ENCODE assay signal across 8 cellular contexts in genomic region chr2:64643838-64644219, GRCh38. TPM values are rescaled to one million over a fixed set of nuclear protein-coding genes. Genes with fewer than 3 reads are reported as not detected.
DNase-seq lines count a peak whose midpoint lies in the region; ATAC-seq, FAIRE-seq and TF ChIP-seq lines count a peak whose summit lies in the region.

No MANE protein-coding gene starts in this region.

- no peaks in the 10 kb centered on the region for H4K20me1 ChIP-seq in keratinocyte (ENCODE audit: control insufficient read depth, extremely low read depth, insufficient read depth, low read length)

- peaks cover 4% of the 10 kb centered on the region for H3K36me3 Mint-ChIP-seq in activated CD4-positive, alpha-beta T cell treated with anti-CD3 and anti-CD28 coated beads, Interleukin-2, amount 10 ng/mL, durations not matched to agents 7 days and 5 days (ENCODE audit: low read depth)
- H3K36me3 Mint-ChIP-seq in activated CD8-positive, alpha-beta T cell treated with anti-CD3 and anti-CD28 coated beads for 36 hours (ENCODE audit: low read depth): peaks cover 10% of the 10 kb centered on the region

- H3K9me1 ChIP-seq in keratinocyte (ENCODE audit: control insufficient read depth, extremely low read depth, insufficient read depth, low read length): no peaks in the 10 kb centered on the region

- H3K9me3 ChIP-seq in keratinocyte (ENCODE audit: control insufficient read depth, low read depth, low read length) (no peaks in the 10 kb centered on the region), testis (no peaks in the 10 kb centered on the region)

- H3K4me3 ChIP-seq in keratinocyte (ENCODE audit: control insufficient read depth in 2 of 3, extremely low read depth in 1 of 3, insufficient read depth in 2 of 3, low read depth in 1 of 3, low read length in 3 of 3) (peak overlapping the region in 2 of 3 experiments; percentile 46 to 72), testis (no peak overlapping the region)

- POLR2A ChIA-PET in activated CD4-positive, alpha-beta T cell treated with anti-CD3 and anti-CD28 coated beads, Interleukin-2, amount 10 ng/mL, durations not matched to agents 7 days and 5 days (lab: Charles Lee): interaction anchor here (0.6 to 1.4 kb wide), 2 partner anchors 9 to 130 kb away, joined by 3 to 4 read pairs; no protein-coding TSS in a partner anchor
- POLR2A ChIA-PET in activated CD8-positive, alpha-beta T cell treated with anti-CD3 and anti-CD28 coated beads for 36 hours (lab: Charles Lee): interaction anchor here (1.1 to 3.5 kb wide), 9 partner anchors 10 to 229 kb away, joined by 3 to 48 read pairs (median 5); partner anchors contain the start of genes AFTPH and SERTAD2
- POLR2A ChIA-PET in GM10248 (lab: Yijun Ruan, JAX): interaction anchor here (0.7 to 2.9 kb wide), 8 partner anchors 10 to 221 kb away, joined by 3 to 29 read pairs (median 4); partner anchors contain the start of gene SERTAD2

- no peaks in the 10 kb centered on the region for H3K27me3 Mint-ChIP-seq in activated CD4-positive, alpha-beta T cell treated with anti-CD3 and anti-CD28 coated beads, Interleukin-2, amount 10 ng/mL, durations not matched to agents 7 days and 5 days
- H3K27me3 Mint-ChIP-seq in activated CD8-positive, alpha-beta T cell treated with anti-CD3 and anti-CD28 coated beads for 36 hours: no peaks in the 10 kb centered on the region

- CTCF ChIA-PET in activated CD4-positive, alpha-beta T cell treated with anti-CD3 and anti-CD28 coated beads, Interleukin-2, amount 10 ng/mL, durations not matched to agents 7 days and 5 days (lab: Charles Lee): interaction anchor here (1.7 to 5.4 kb wide), 3 partner anchors 11 to 188 kb away, joined by 7 to 45 read pairs (median 15); partner anchors contain the start of gene SERTAD2
- CTCF ChIA-PET in activated CD8-positive, alpha-beta T cell treated with anti-CD3 and anti-CD28 coated beads for 36 hours (lab: Charles Lee): interaction anchor here (1.1 to 6.8 kb wide), 12 partner anchors 11 to 224 kb away, joined by 3 to 83 read pairs (median 7); partner anchors contain the start of gene SERTAD2
- CTCF ChIA-PET in GM10248 (lab: Yijun Ruan, JAX): interaction anchor here (0.7 to 6.7 kb wide), 23 partner anchors 8 to 313 kb away, joined by 3 to 94 read pairs (median 4); partner anchors contain the start of gene SERTAD2

- H3K79me2 ChIP-seq in keratinocyte (ENCODE audit: control insufficient read depth, insufficient read depth, low read length): peaks cover 89% of the 10 kb centered on the region

- FAIRE-seq in keratinocyte (lab: Jason Lieb, UNC): no peak
- FAIRE-seq in urothelium cell line (lab: Jason Lieb, UNC): no peak

- no peaks in the 10 kb centered on the region for H3K27me3 ChIP-seq in keratinocyte (ENCODE audit: control insufficient read depth, extremely low read depth, insufficient read depth, low read length)
- H3K27me3 ChIP-seq in testis: no peaks in the 10 kb centered on the region

- H3K27ac Mint-ChIP-seq in activated CD4-positive, alpha-beta T cell treated with anti-CD3 and anti-CD28 coated beads, Interleukin-2, amount 10 ng/mL, durations not matched to agents 7 days and 5 days: peak overlapping the region; percentile 93
- peak overlapping the region; percentile 90 for H3K27ac Mint-ChIP-seq in activated CD8-positive, alpha-beta T cell treated with anti-CD3 and anti-CD28 coated beads for 36 hours

- no peak for TF ChIP-seq CTCF in activated CD8-positive, alpha-beta T cell treated with anti-CD3 and anti-CD28 coated beads for 36 hours (IDR thresholded peaks at IDR 0.05)
- TF ChIP-seq CTCF in keratinocyte (optimal IDR thresholded peaks at IDR 0.05 in 1 of 3, IDR thresholded peaks at IDR 0.05 in 1 of 3, conservative IDR thresholded peaks at IDR 0.05 in 1 of 3; ENCODE audit: extremely low read depth in 1 of 3, insufficient read depth in 2 of 3, low read length in 3 of 3): no peak
- no peak for TF ChIP-seq CTCF in testis (IDR thresholded peaks at IDR 0.05)
- no peak for TF ChIP-seq CTCF in GM10248 (IDR thresholded peaks at IDR 0.05; ENCODE audit: control extremely low read depth, extremely low read depth, low read depth, missing control alignments)

- dilution Hi-C loops in keratinocyte (cut with MboI; ENCODE audit: extremely low pct_ligation_motif_present, low sequenced_read_pairs): no loop called here

- H3K4me2 ChIP-seq in keratinocyte (ENCODE audit: control insufficient read depth, extremely low read depth, insufficient read depth, low read depth, low read length): peak overlapping the region; percentile 85

- H2AFZ ChIP-seq in keratinocyte (ENCODE audit: control insufficient read depth, low read length): no peak overlapping the region

- DNase-seq in activated CD4-positive, alpha-beta T cell treated with anti-CD3 and anti-CD28 coated beads, Interleukin-2, amount 10 ng/mL, durations not matched to agents 7 days and 5 days: no peak
- no peak for DNase-seq in activated CD4-positive, alpha-beta T cell treated with anti-CD3 and anti-CD28 coated beads, Interleukin-2, amount 50 U/mL, for 48 hours
- no peak for DNase-seq in activated CD8-positive, alpha-beta T cell treated with anti-CD3 and anti-CD28 coated beads for 36 hours
- DNase-seq in keratinocyte (ENCODE audit: low read depth, low spot score) (no peak), testis (no peak), urothelium cell line (ENCODE audit: low spot score) (no peak), SHP77 treated with DMSO at 0.1 percent for 48 hours (lab: John Stamatoyannopoulos, UW) (no peak), GM10248 (ENCODE audit: extremely low spot score) (no peak)

- peaks cover 73% of the 10 kb centered on the region for H3K4me1 Mint-ChIP-seq in activated CD4-positive, alpha-beta T cell treated with anti-CD3 and anti-CD28 coated beads, Interleukin-2, amount 10 ng/mL, durations not matched to agents 7 days and 5 days
- H3K4me1 Mint-ChIP-seq in activated CD8-positive, alpha-beta T cell treated with anti-CD3 and anti-CD28 coated beads for 36 hours (ENCODE audit: low read depth): peaks cover 89% of the 10 kb centered on the region

- peaks cover 92% of the 10 kb centered on the region for H3K4me1 ChIP-seq in keratinocyte (ENCODE audit: control insufficient read depth, extremely low read depth, insufficient read depth, low read length)
- H3K4me1 ChIP-seq in testis: peaks cover 70% of the 10 kb centered on the region

- H3K36me3 ChIP-seq in keratinocyte (ENCODE audit: control insufficient read depth in 2 of 2, extremely low read depth in 1 of 2, insufficient read depth in 2 of 2, low read length in 2 of 2): no peaks in the 10 kb centered on the region
- no peaks in the 10 kb centered on the region for H3K36me3 ChIP-seq in testis (ENCODE audit: low read depth, missing control alignments)

- peak overlapping the region; percentile 100 for H3K27ac ChIP-seq in keratinocyte (ENCODE audit: control insufficient read depth, insufficient read depth, low read length)
- H3K27ac ChIP-seq in testis: peak overlapping the region; percentile 89 to 95

- H3K4me3 Mint-ChIP-seq in activated CD4-positive, alpha-beta T cell treated with anti-CD3 and anti-CD28 coated beads, Interleukin-2, amount 10 ng/mL, durations not matched to agents 7 days and 5 days: peak overlapping the region; percentile 79
- peak overlapping the region; percentile 82 for H3K4me3 Mint-ChIP-seq in activated CD8-positive, alpha-beta T cell treated with anti-CD3 and anti-CD28 coated beads for 36 hours

- peak overlapping the region; percentile 88 for H3K9ac ChIP-seq in keratinocyte (ENCODE audit: control insufficient read depth, extremely low read depth, insufficient read depth, low read length)

- ATAC-seq in activated CD8-positive, alpha-beta T cell treated with anti-CD3 and anti-CD28 coated beads for 36 hours: peak; percentile 7

- intact Hi-C loops in activated CD8-positive, alpha-beta T cell treated with anti-CD3 and anti-CD28 coated beads for 36 hours (cut with micrococcal nuclease): loop anchor here (5.0 to 10.0 kb wide), 3 partner anchors 37 to 123 kb away; partner anchors contain the start of gene AFTPH
- intact Hi-C loops in testis (cut with DNase I; ENCODE audit: low total_unique reads): no loop called here

- 47 to 56% methylated on average over 5 of the region's 5 CpGs for WGBS in testis, 2 donors

- no peaks in the 10 kb centered on the region for H3K9me3 Mint-ChIP-seq in activated CD4-positive, alpha-beta T cell treated with anti-CD3 and anti-CD28 coated beads, Interleukin-2, amount 10 ng/mL, durations not matched to agents 7 days and 5 days
- H3K9me3 Mint-ChIP-seq in activated CD8-positive, alpha-beta T cell treated with anti-CD3 and anti-CD28 coated beads for 36 hours: no peaks in the 10 kb centered on the region

- TF ChIP-seq POLR2A in testis (IDR thresholded peaks at IDR 0.05): no peak

RNA-seq across cellular contexts. Expression of gene SERTAD2, which starts 9.9 kb away (rescaled TPM):
- total RNA-seq in activated CD4-positive, alpha-beta T cell treated with anti-CD3 and anti-CD28 coated beads, Interleukin-2, amount 10 ng/mL, durations not matched to agents 7 days and 5 days: 10 to 100 TPM; 16.9 to 18.7 TPM
- total RNA-seq in activated CD8-positive, alpha-beta T cell treated with anti-CD3 and anti-CD28 coated beads for 36 hours: 10 to 100 TPM; 31.2 to 33.9 TPM
- polyA plus RNA-seq in keratinocyte (11.2 to 13.4 TPM (median 13.1 TPM) in 3 replicates), testis (ENCODE audit: insufficient read depth, low read depth, low replicate concordance) (24.8 TPM)
- polyA plus RNA-seq in keratinocyte (2011; ENCODE audit: low read depth): 13.1 TPM
- 10.2 and 14.2 TPM in 2 replicates for polyA plus RNA-seq in keratinocyte (2011; cell fraction: cytosol; rRNA removed)
- 20.6 and 23.7 TPM in 2 replicates for polyA plus RNA-seq in keratinocyte (2011; cell fraction: nucleus; rRNA removed)
- 16.7 and 27.2 TPM in 2 replicates for polyA plus RNA-seq in keratinocyte (2012; ENCODE audit: low replicate concordance)
- polyA minus RNA-seq in keratinocyte: 13.2 to 19.6 TPM (median 16.9 TPM) in 3 replicates
- 15.2 TPM for polyA minus RNA-seq in keratinocyte (2011; cell fraction: cytosol; rRNA and poly(A)+ RNA removed)
- polyA minus RNA-seq in keratinocyte (2011; cell fraction: nucleus; rRNA and poly(A)+ RNA removed): 12.3 and 23.7 TPM in 2 replicates
- total RNA-seq in testis: 10 to 100 TPM; 41.4 to 41.7 TPM

Comparison
In these comparisons a context has a peak if more than half of its experiments do, and no peak if none do; other contexts are left out.
1. H3K4me3 ChIP-seq: peak in keratinocyte (2 of 3); none in testis (0 of 2).